In the genomic region with DNA sequence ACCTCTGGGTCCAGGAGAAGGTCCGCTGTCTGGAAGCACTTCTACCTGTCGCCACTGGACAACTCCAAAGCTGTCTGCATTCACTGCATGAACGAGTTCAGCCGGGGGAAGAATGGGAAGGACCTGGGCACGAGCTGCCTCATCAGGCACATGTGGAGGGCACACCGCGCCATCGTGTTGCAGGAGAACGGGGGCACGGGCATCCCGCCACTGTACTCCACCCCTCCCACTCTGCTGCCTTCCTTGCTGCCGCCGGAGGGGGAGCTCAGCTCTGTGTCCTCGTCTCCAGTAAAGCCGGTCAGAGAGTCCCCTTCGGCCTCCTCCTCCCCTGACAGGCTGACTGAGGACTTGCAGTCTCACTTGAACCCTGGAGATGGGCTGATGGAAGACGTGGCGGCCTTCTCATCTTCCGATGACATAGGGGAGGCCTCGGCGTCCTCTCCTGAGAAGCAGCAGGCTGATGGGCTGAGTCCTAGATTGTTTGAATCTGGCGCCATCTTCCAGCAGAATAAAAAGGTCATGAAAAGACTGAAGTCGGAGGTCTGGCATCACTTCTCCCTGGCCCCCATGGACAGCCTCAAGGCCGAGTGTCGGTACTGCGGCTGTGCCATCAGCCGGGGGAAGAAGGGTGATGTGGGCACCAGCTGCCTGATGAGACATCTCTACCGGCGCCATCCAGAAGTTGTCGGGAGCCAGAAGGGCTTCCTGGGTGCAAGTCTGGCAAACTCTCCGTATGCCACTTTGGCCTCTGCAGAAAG, we compare ENCODE assay signal across 18 cellular contexts. TPM values are rescaled to one million over a fixed set of nuclear protein-coding genes. Genes with fewer than 3 reads are reported as not detected.
DNase-seq lines count a peak whose midpoint lies in the region; ATAC-seq and TF ChIP-seq lines count a peak whose summit lies in the region.
"Had no signal": no experiment of that assay in that cellular context is flagged by ENCODE, and none has a peak within 500 bp of the region (broad histone marks: within the 10 kb centered on the region; RNA-seq: fewer than 3 reads in every experiment).

No MANE protein-coding gene starts in this region.

- H3K9me3 ChIP-seq in Loucy (ENCODE audit: insufficient read depth, low read depth, low read length), result no peaks in the 10 kb centered on the region
- peaks cover 0 to 6% (median 2%) of the 10 kb centered on the region in 8 donors for H3K9me3 ChIP-seq in spleen

- H3K27ac Mint-ChIP-seq in activated CD4-positive, alpha-beta memory T cell treated with anti-CD3 and anti-CD28 coated beads for 36 hours, result no peak overlapping the region
- no peak overlapping the region for H3K27ac Mint-ChIP-seq in activated CD4-positive, alpha-beta memory T cell treated with anti-CD3 and anti-CD28 coated beads, Interleukin-2, amount 10 ng/mL, durations not matched to agents 7 days and 5 days
- H3K27ac Mint-ChIP-seq in stimulated activated naive CD8-positive, alpha-beta T cell treated with anti-CD3 and anti-CD28 coated beads, Interleukin-15, amount 100 ng/mL, for 72 hours, result no peak overlapping the region
- H3K27ac Mint-ChIP-seq: CD14-positive monocyte had no signal

- H3K27ac ChIP-seq in spleen, result no peak overlapping the region
- H3K27ac ChIP-seq: BLaER1, HL-60 had no signal

- peaks cover 23% of the 10 kb centered on the region for H3K4me1 ChIP-seq in Loucy (ENCODE audit: insufficient read depth, low read length, poor library complexity, severe bottlenecking)
- peaks cover 0 to 28% (median 8%) of the 10 kb centered on the region in 6 donors for H3K4me1 ChIP-seq in spleen

- no peak for TF ChIP-seq POLR2A in spleen (IDR thresholded peaks at IDR 0.05)

- POLR2A ChIA-PET in activated CD4-positive, alpha-beta memory T cell treated with anti-CD3 and anti-CD28 coated beads for 36 hours (lab: Charles Lee), result no interaction called here
- POLR2A ChIA-PET in activated CD4-positive, alpha-beta memory T cell treated with anti-CD3 and anti-CD28 coated beads, Interleukin-2, amount 10 ng/mL, durations not matched to agents 7 days and 5 days (lab: Charles Lee), result no interaction called here

- peaks cover 78% of the 10 kb centered on the region for H4K20me1 ChIP-seq in Loucy (ENCODE audit: insufficient read depth, low read length, poor library complexity, severe bottlenecking)

- H3K4me3 ChIP-seq in Loucy (ENCODE audit: low read length, poor library complexity, severe bottlenecking) (no peak overlapping the region), spleen (no peak overlapping the region)
- H3K4me3 ChIP-seq: BLaER1, GM12878 had no signal

- H2AFZ ChIP-seq in Loucy (ENCODE audit: low read length), result no peak overlapping the region

- H3K4me2 ChIP-seq in Loucy (ENCODE audit: low read depth, low read length, poor library complexity, severe bottlenecking), result no peak overlapping the region
- H3K4me2 ChIP-seq: BLaER1 had no signal

- H3K27me3 ChIP-seq in Loucy (ENCODE audit: insufficient read depth, low read length, poor library complexity, severe bottlenecking) (no peaks in the 10 kb centered on the region), spleen (replicated peaks in 1 of 7) (no peaks in the 10 kb centered on the region)
- H3K27me3 ChIP-seq: BLaER1 had no signal

- 0 out of 2 replicates have a peak, but pooled peaks cover 3% of the 10 kb centered on the region for H3F3A ChIP-seq in Loucy (ENCODE audit: low read depth)

- 93 to 95% (median 93%) methylated on average over 26 to 31 of the region's 31 CpGs for WGBS in spleen, 5 donors

- CTCF ChIA-PET in activated CD4-positive, alpha-beta memory T cell treated with anti-CD3 and anti-CD28 coated beads for 36 hours (lab: Charles Lee), result no interaction called here
- CTCF ChIA-PET in activated CD4-positive, alpha-beta memory T cell treated with anti-CD3 and anti-CD28 coated beads, Interleukin-2, amount 10 ng/mL, durations not matched to agents 7 days and 5 days (lab: Charles Lee), result no interaction called here

- H3K9ac ChIP-seq in Loucy (ENCODE audit: low read depth, low read length, poor library complexity, severe bottlenecking), result no peak overlapping the region
- H3K9ac ChIP-seq: BLaER1 had no signal

- TF ChIP-seq CTCF in Loucy (conservative IDR thresholded peaks at IDR 0.05; ENCODE audit: low read length) (peak; percentile 30), spleen (IDR thresholded peaks at IDR 0.05 in 8 of 11, conservative IDR thresholded peaks at IDR 0.05 in 3 of 11) (no peak)

- no peaks in the 10 kb centered on the region for H3K27me3 Mint-ChIP-seq in activated CD4-positive, alpha-beta memory T cell treated with anti-CD3 and anti-CD28 coated beads for 36 hours
- H3K27me3 Mint-ChIP-seq in activated CD4-positive, alpha-beta memory T cell treated with anti-CD3 and anti-CD28 coated beads, Interleukin-2, amount 10 ng/mL, durations not matched to agents 7 days and 5 days, result no peaks in the 10 kb centered on the region
- H3K27me3 Mint-ChIP-seq in stimulated activated naive CD8-positive, alpha-beta T cell treated with anti-CD3 and anti-CD28 coated beads, Interleukin-15, amount 100 ng/mL, for 72 hours, result no peaks in the 10 kb centered on the region
- H3K27me3 Mint-ChIP-seq: CD4-positive, alpha-beta memory T cell had no signal

- no peaks in the 10 kb centered on the region for H3K9me3 Mint-ChIP-seq in activated CD4-positive, alpha-beta memory T cell treated with anti-CD3 and anti-CD28 coated beads for 36 hours
- peaks cover 3% of the 10 kb centered on the region for H3K9me3 Mint-ChIP-seq in activated CD4-positive, alpha-beta memory T cell treated with anti-CD3 and anti-CD28 coated beads, Interleukin-2, amount 10 ng/mL, durations not matched to agents 7 days and 5 days
- H3K9me3 Mint-ChIP-seq in stimulated activated naive CD8-positive, alpha-beta T cell treated with anti-CD3 and anti-CD28 coated beads, Interleukin-15, amount 100 ng/mL, for 72 hours, result no peaks in the 10 kb centered on the region
- H3K9me3 Mint-ChIP-seq: CD4-positive, alpha-beta memory T cell had no signal

- H3K4me3 Mint-ChIP-seq in activated CD4-positive, alpha-beta memory T cell treated with anti-CD3 and anti-CD28 coated beads for 36 hours, result no peak overlapping the region
- H3K4me3 Mint-ChIP-seq in activated CD4-positive, alpha-beta memory T cell treated with anti-CD3 and anti-CD28 coated beads, Interleukin-2, amount 10 ng/mL, durations not matched to agents 7 days and 5 days, result no peak overlapping the region
- H3K4me3 Mint-ChIP-seq in stimulated activated naive CD8-positive, alpha-beta T cell treated with anti-CD3 and anti-CD28 coated beads, Interleukin-15, amount 100 ng/mL, for 72 hours, result no peak overlapping the region
- H3K4me3 Mint-ChIP-seq: CD14-positive monocyte; CD4-positive, alpha-beta memory T cell had no signal

- intact Hi-C loops in activated CD4-positive, alpha-beta memory T cell treated with anti-CD3 and anti-CD28 coated beads for 36 hours (cut with micrococcal nuclease), result no loop called here
- intact Hi-C loops in spleen (cut with DNase I; ENCODE audit: low total_unique reads), result no loop called here

- DNase-seq in activated CD4-positive, alpha-beta memory T cell treated with anti-CD3 and anti-CD28 coated beads for 36 hours, result peak; percentile 5
- DNase-seq in activated CD4-positive, alpha-beta memory T cell treated with anti-CD3 and anti-CD28 coated beads, Interleukin-2, amount 10 ng/mL, durations not matched to agents 7 days and 5 days, result no peak
- DNase-seq in spleen (peak; percentile 63), activated gamma-delta T cell treated with Interleukin-2 at 50 U/mL for 16 hours (no peak), DMS114 treated with DMSO at 0.1 percent for 48 hours (lab: John Stamatoyannopoulos, UW; ENCODE audit: unreplicated experiment) (no peak)
- no peak for DNase-seq in stimulated activated naive CD8-positive, alpha-beta T cell treated with anti-CD3 and anti-CD28 coated beads, Interleukin-15, amount 100 ng/mL, for 72 hours
- DNase-seq: 8988T; CD4-positive, alpha-beta memory T cell; DMS79 treated with DMSO at 0.1 percent for 48 hours; GOT3; H7; IMR-90 had no signal

- H3K79me2 ChIP-seq in Loucy (ENCODE audit: insufficient read depth, low read length), result peaks cover 100% of the 10 kb centered on the region

- peaks cover 26% of the 10 kb centered on the region for H3K4me1 Mint-ChIP-seq in activated CD4-positive, alpha-beta memory T cell treated with anti-CD3 and anti-CD28 coated beads for 36 hours (ENCODE audit: low read depth)
- peaks cover 28% of the 10 kb centered on the region for H3K4me1 Mint-ChIP-seq in activated CD4-positive, alpha-beta memory T cell treated with anti-CD3 and anti-CD28 coated beads, Interleukin-2, amount 10 ng/mL, durations not matched to agents 7 days and 5 days
- peaks cover 27% of the 10 kb centered on the region for H3K4me1 Mint-ChIP-seq in stimulated activated naive CD8-positive, alpha-beta T cell treated with anti-CD3 and anti-CD28 coated beads, Interleukin-15, amount 100 ng/mL, for 72 hours

- peaks cover 42% of the 10 kb centered on the region for H3K36me3 Mint-ChIP-seq in activated CD4-positive, alpha-beta memory T cell treated with anti-CD3 and anti-CD28 coated beads for 36 hours
- H3K36me3 Mint-ChIP-seq in activated CD4-positive, alpha-beta memory T cell treated with anti-CD3 and anti-CD28 coated beads, Interleukin-2, amount 10 ng/mL, durations not matched to agents 7 days and 5 days (ENCODE audit: low read depth), result peaks cover 72% of the 10 kb centered on the region

- peaks cover 67% of the 10 kb centered on the region for H3K36me3 ChIP-seq in Loucy (ENCODE audit: insufficient read depth, low read length)
- peaks cover 5 to 74% (median 44%) of the 10 kb centered on the region in 6 donors for H3K36me3 ChIP-seq in spleen

- peak; percentile 24 for ATAC-seq in esophagus mucosa
- no peak for ATAC-seq in stimulated activated naive CD8-positive, alpha-beta T cell treated with anti-CD3 and anti-CD28 coated beads, Interleukin-15, amount 100 ng/mL, for 72 hours
- ATAC-seq: GM12878 had no signal

- no peaks in the 10 kb centered on the region for H3K9me2 ChIP-seq in Loucy (replicated peaks; ENCODE audit: low read depth, low read length)

RNA-seq across cellular contexts. Expression of a gene that starts 31.0 kb away (rescaled TPM):
- 10 to 100 TPM; 18.4 TPM for total RNA-seq in activated CD4-positive, alpha-beta memory T cell treated with anti-CD3 and anti-CD28 coated beads for 36 hours
- 10 to 100 TPM; 20.6 to 21.8 TPM for total RNA-seq in activated CD4-positive, alpha-beta memory T cell treated with anti-CD3 and anti-CD28 coated beads, Interleukin-2, amount 10 ng/mL, durations not matched to agents 7 days and 5 days
- total RNA-seq in esophagus mucosa (9.0 TPM), spleen (10 to 100 TPM; 10.1 to 23.2 (median 16.1) TPM)
- polyA plus RNA-seq in spleen, result 1 to 10 TPM; 2.9 to 5.3 (median 3.5) TPM

RNA-seq across cellular contexts. Expression of a gene that starts 33.6 kb away (rescaled TPM):
- total RNA-seq in activated CD4-positive, alpha-beta memory T cell treated with anti-CD3 and anti-CD28 coated beads for 36 hours, result 10 to 100 TPM; 12.4 to 13.8 TPM
- 10 to 100 TPM; 14.7 to 20.6 TPM for total RNA-seq in activated CD4-positive, alpha-beta memory T cell treated with anti-CD3 and anti-CD28 coated beads, Interleukin-2, amount 10 ng/mL, durations not matched to agents 7 days and 5 days
- total RNA-seq in esophagus mucosa (10.1 TPM), spleen (10 to 100 TPM; 10.2 to 20.1 (median 13.3) TPM)
- polyA plus RNA-seq in spleen, result 1 to 10 TPM; 5.7 to 7.1 (median 5.9) TPM

RNA-seq across cellular contexts. Expression of a gene that starts 33.8 kb away (rescaled TPM):
- 10 to 100 TPM; 29.8 to 30.7 TPM for total RNA-seq in activated CD4-positive, alpha-beta memory T cell treated with anti-CD3 and anti-CD28 coated beads for 36 hours
- total RNA-seq in activated CD4-positive, alpha-beta memory T cell treated with anti-CD3 and anti-CD28 coated beads, Interleukin-2, amount 10 ng/mL, durations not matched to agents 7 days and 5 days, result 10 to 100 TPM; 50.0 to 51.2 TPM
- total RNA-seq in esophagus mucosa, result 25.5 TPM
- total RNA-seq in spleen, result 10 to 100 TPM; 23.2 to 46.3 (median 38.1) TPM
- polyA plus RNA-seq in spleen, result 10 to 100 TPM; 16.2 to 26.3 (median 18.3) TPM

RNA-seq across cellular contexts. Expression of a gene that starts 57.0 kb away (rescaled TPM):
- total RNA-seq in activated CD4-positive, alpha-beta memory T cell treated with anti-CD3 and anti-CD28 coated beads for 36 hours, result 10 to 100 TPM; 27.5 to 30.2 TPM
- total RNA-seq in activated CD4-positive, alpha-beta memory T cell treated with anti-CD3 and anti-CD28 coated beads, Interleukin-2, amount 10 ng/mL, durations not matched to agents 7 days and 5 days, result 10 to 100 TPM; 54.7 to 55.4 TPM
- total RNA-seq in esophagus mucosa (23.8 TPM), spleen (10 to 100 TPM; 35.3 to 59.6 (median 46.9) TPM)
- 10 to 100 TPM; 14.2 to 23.1 (median 17.6) TPM for polyA plus RNA-seq in spleen

Comparison
In these comparisons a context has a peak if more than half of its experiments do, and no peak if none do; other contexts are left out.
1. DNase-seq: peak in activated CD4-positive, alpha-beta memory T cell treated with anti-CD3 and anti-CD28 coated beads for 36 hours (single experiment) and spleen (single experiment); none in activated CD4-positive, alpha-beta memory T cell treated with anti-CD3 and anti-CD28 coated beads, Interleukin-2, amount 10 ng/mL, durations not matched to agents 7 days and 5 days (single experiment), activated gamma-delta T cell treated with Interleukin-2 at 50 U/mL for 16 hours (single experiment), stimulated activated naive CD8-positive, alpha-beta T cell treated with anti-CD3 and anti-CD28 coated beads, Interleukin-15, amount 100 ng/mL, for 72 hours (0 of 2) and DMS114 treated with DMSO at 0.1 percent for 48 hours (single experiment).